Comparison of ENCODE assay signal across 12 cellular contexts in the genomic region with DNA sequence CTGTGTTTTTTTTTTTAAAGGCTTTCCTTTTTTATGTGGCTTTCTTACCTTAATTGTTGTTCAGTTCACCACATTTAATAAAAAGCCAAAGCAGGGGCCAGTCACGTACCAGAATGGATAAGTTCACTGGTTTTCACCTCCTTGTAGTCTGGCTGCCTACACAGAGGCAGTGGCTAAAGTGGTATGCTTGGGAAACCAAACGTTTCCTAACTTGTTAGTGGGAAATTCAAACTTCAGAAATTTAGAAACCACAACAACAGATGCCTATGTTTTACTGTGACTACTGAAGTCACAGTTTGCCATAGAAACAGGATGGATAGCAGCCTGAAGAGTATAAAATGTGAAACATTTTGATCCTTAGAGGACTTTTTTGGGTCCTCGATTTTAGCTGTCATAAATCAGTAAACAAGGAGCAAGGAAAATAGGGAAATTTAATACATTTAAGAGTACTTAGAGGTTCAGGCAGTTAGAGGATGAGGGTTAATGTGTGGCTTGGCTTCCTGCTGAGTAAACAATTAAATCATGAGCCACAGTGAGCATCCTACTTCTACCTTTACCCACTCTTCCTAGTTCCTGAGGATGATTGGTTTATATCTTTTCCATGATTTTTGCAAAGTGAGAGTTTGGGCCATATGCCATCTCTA. TPM values are rescaled to one million over a fixed set of nuclear protein-coding genes. Genes with fewer than 3 reads are reported as not detected.
DNase-seq lines count a peak whose midpoint lies in the region; ATAC-seq and TF ChIP-seq lines count a peak whose summit lies in the region.
"Had no signal": no experiment of that assay in that cellular context is flagged by ENCODE, and none has a peak within 500 bp of the region (broad histone marks: within the 10 kb centered on the region; RNA-seq: fewer than 3 reads in every experiment).

No MANE protein-coding gene starts in this region.

- no peak overlapping the region for H3K4me3 ChIP-seq in fibroblast of villous mesenchyme (ENCODE audit: low read depth, low read length)

- H3K27me3 Mint-ChIP-seq in activated T-cell treated with anti-CD3 and anti-CD28 coated beads, Interleukin-2, amount 50 U/mL, for 24 hours: no peaks in the 10 kb centered on the region
- H3K27me3 Mint-ChIP-seq in type B pancreatic cell (no peaks in the 10 kb centered on the region), glutamatergic neuron (ENCODE audit: unreplicated experiment) (no peaks in the 10 kb centered on the region)

- no peak for DNase-seq in activated T-cell treated with anti-CD3 and anti-CD28 coated beads, Interleukin-2, amount 50 U/mL, for 24 hours
- no peak for DNase-seq in activated T-cell treated with anti-CD3 and anti-CD28 coated beads, Interleukin-2, amount 50 U/mL, for 48 hours
- DNase-seq in NCI-H69 (lab: John Stamatoyannopoulos, UW): peak; percentile 70
- DNase-seq in fibroblast of villous mesenchyme (ENCODE audit: low read depth): peak; percentile 79
- no peak for DNase-seq in type B pancreatic cell (ENCODE audit: extremely low spot score, unreplicated experiment)
- DNase-seq in glutamatergic neuron: no peak
- DNase-seq: stimulated activated naive CD4-positive, alpha-beta T cell had no signal

- no peak for ATAC-seq in activated CD4-positive, CD25-positive, alpha-beta regulatory T cell treated with anti-CD3 and anti-CD28 coated beads, Interleukin-2, amount 50 U/mL, for 24 hours
- no peak for ATAC-seq in GM21737 (IDR thresholded peaks at IDR 0.05; ENCODE audit: unreplicated experiment)
- ATAC-seq: Panc1 had no signal

- H3K4me1 Mint-ChIP-seq in activated T-cell treated with anti-CD3 and anti-CD28 coated beads, Interleukin-2, amount 50 U/mL, for 24 hours (ENCODE audit: low read depth): peaks cover 37% of the 10 kb centered on the region
- peaks cover 27% of the 10 kb centered on the region for H3K4me1 Mint-ChIP-seq in type B pancreatic cell (ENCODE audit: unreplicated experiment)
- no peaks in the 10 kb centered on the region for H3K4me1 Mint-ChIP-seq in glutamatergic neuron (ENCODE audit: low read depth, unreplicated experiment)

- H3K9me3 Mint-ChIP-seq in activated T-cell treated with anti-CD3 and anti-CD28 coated beads, Interleukin-2, amount 50 U/mL, for 24 hours: no peaks in the 10 kb centered on the region
- H3K9me3 Mint-ChIP-seq in type B pancreatic cell (no peaks in the 10 kb centered on the region), glutamatergic neuron (ENCODE audit: unreplicated experiment) (no peaks in the 10 kb centered on the region)
- H3K9me3 Mint-ChIP-seq: CD8-positive, alpha-beta memory T cell; mesothelial cell of epicardium had no signal

- no peak overlapping the region for H3K4me3 Mint-ChIP-seq in activated T-cell treated with anti-CD3 and anti-CD28 coated beads, Interleukin-2, amount 50 U/mL, for 24 hours
- H3K4me3 Mint-ChIP-seq in type B pancreatic cell: no peak overlapping the region
- no peak overlapping the region for H3K4me3 Mint-ChIP-seq in glutamatergic neuron (ENCODE audit: unreplicated experiment)
- H3K4me3 Mint-ChIP-seq: CD8-positive, alpha-beta memory T cell; mesothelial cell of epicardium had no signal

- peak overlapping the region; percentile 16 for H3K27ac Mint-ChIP-seq in activated T-cell treated with anti-CD3 and anti-CD28 coated beads, Interleukin-2, amount 50 U/mL, for 24 hours
- H3K27ac Mint-ChIP-seq in type B pancreatic cell: peak overlapping the region; percentile 10
- no peak overlapping the region for H3K27ac Mint-ChIP-seq in glutamatergic neuron (ENCODE audit: unreplicated experiment)
- H3K27ac Mint-ChIP-seq: mesothelial cell of epicardium had no signal

- TF ChIP-seq CTCF in fibroblast of villous mesenchyme (IDR thresholded peaks at IDR 0.05; ENCODE audit: insufficient read depth, low read depth, low read length) (no peak), type B pancreatic cell (conservative IDR thresholded peaks at IDR 0.05) (no peak), glutamatergic neuron (IDR thresholded peaks at IDR 0.05; ENCODE audit: partially characterized antibody, unreplicated experiment) (no peak)

- H3K36me3 Mint-ChIP-seq in activated T-cell treated with anti-CD3 and anti-CD28 coated beads, Interleukin-2, amount 50 U/mL, for 24 hours (ENCODE audit: low read depth): peaks cover 25% of the 10 kb centered on the region
- H3K36me3 Mint-ChIP-seq in type B pancreatic cell (peaks cover 34% of the 10 kb centered on the region), glutamatergic neuron (ENCODE audit: unreplicated experiment) (peaks cover 3% of the 10 kb centered on the region)

RNA-seq across cellular contexts. Expression of a gene that starts 48.6 kb away (rescaled TPM):
- total RNA-seq in fibroblast of villous mesenchyme: 7.1 and 8.6 TPM in 2 replicates
- 14.5 and 34.1 TPM in 2 replicates for total RNA-seq in type B pancreatic cell (ENCODE audit: low replicate concordance)
- 37.8 TPM for total RNA-seq in glutamatergic neuron (ENCODE audit: unreplicated experiment)

Comparison
In these comparisons a context has a peak if more than half of its experiments do, and no peak if none do; other contexts are left out.
1. DNase-seq: peak in NCI-H69 (single experiment) and fibroblast of villous mesenchyme (single experiment); none in activated T-cell treated with anti-CD3 and anti-CD28 coated beads, Interleukin-2, amount 50 U/mL, for 24 hours (single experiment), activated T-cell treated with anti-CD3 and anti-CD28 coated beads, Interleukin-2, amount 50 U/mL, for 48 hours (0 of 2), type B pancreatic cell (single experiment) and glutamatergic neuron (single experiment).